In genomic region chr14:102620413-102620812, GRCh38 we compare ENCODE assay signal across 23 cellular contexts. TPM values are rescaled to one million over a fixed set of nuclear protein-coding genes. Genes with fewer than 3 reads are reported as not detected.
A peak's percentile ranks its signal among the peaks of the same experiment; 100 is the strongest.
DNase-seq lines count a peak whose midpoint lies in the region; ATAC-seq, FAIRE-seq and TF ChIP-seq lines count a peak whose summit lies in the region.
"Had no signal": no experiment of that assay in that cellular context is flagged by ENCODE, and none has a peak within 500 bp of the region (broad histone marks: within the 10 kb centered on the region; RNA-seq: fewer than 3 reads in every experiment).

No MANE protein-coding gene starts in this region.

- in situ Hi-C loops in ACHN (cut with HindIII; ENCODE audit: low pct_ligation_motif_present, low pct_unique_long_range_greater_than_20kb, low sequenced_read_pairs) (no loop called here), GM23248 (cut with MboI) (no loop called here)

- H4K20me1 ChIP-seq in GM23248 (ENCODE audit: insufficient read depth), result peaks cover 8% of the 10 kb centered on the region

- peaks cover 99% of the 10 kb centered on the region for H3K79me2 ChIP-seq in GM23248 (ENCODE audit: insufficient read depth)

- H3K4me1 ChIP-seq in GM23248 (ENCODE audit: insufficient read depth), result peaks cover 11% of the 10 kb centered on the region; the same call in 1 of the 2 replicates
- peaks cover 10% of the 10 kb centered on the region for H3K4me1 ChIP-seq in adipocyte (ENCODE audit: control insufficient read depth, insufficient read depth, low read length)

- H3K36me3 ChIP-seq in GM23248 (ENCODE audit: low read depth), result no peaks in the 10 kb centered on the region
- no peaks in the 10 kb centered on the region for H3K36me3 ChIP-seq in adipocyte (ENCODE audit: control insufficient read depth, insufficient read depth, low read length, severe bottlenecking)
- H3K36me3 ChIP-seq: upper lobe of left lung had no signal

- H3K27me3 ChIP-seq in GM23248 (replicated peaks; ENCODE audit: insufficient read depth), result no peaks in the 10 kb centered on the region
- H3K27me3 ChIP-seq in adipocyte (replicated peaks; ENCODE audit: control insufficient read depth, insufficient read depth, low read length), result no peaks in the 10 kb centered on the region
- H3K27me3 ChIP-seq: hepatocyte, upper lobe of left lung had no signal

- H3K9me2 ChIP-seq in GM23248 (ENCODE audit: insufficient read depth), result no peaks in the 10 kb centered on the region

- no peak for FAIRE-seq in GM12891 (lab: Jason Lieb, UNC)
- FAIRE-seq: H54, kidney had no signal

- ATAC-seq in GM21367 (IDR thresholded peaks at IDR 0.05; ENCODE audit: unreplicated experiment) (no peak), GM21360 (IDR thresholded peaks at IDR 0.05; ENCODE audit: unreplicated experiment) (no peak)
- ATAC-seq: activated CD8-positive, alpha-beta T cell treated with anti-CD3 and anti-CD28 coated beads for 36 hours; stimulated activated naive CD8-positive, alpha-beta T cell treated with anti-CD3 and anti-CD28 coated beads, Interleukin-15, Interleukin-2, amounts not matched to agents 100 U/mL and 50 U/mL, for 24 hours had no signal

- no peak overlapping the region for H3K27ac ChIP-seq in GM23248
- H3K27ac ChIP-seq: hepatocyte, upper lobe of left lung had no signal

- no peak overlapping the region for H3K9ac ChIP-seq in GM23248
- H3K9ac ChIP-seq in adipocyte (ENCODE audit: low read length), result no peak overlapping the region

- H3F3A ChIP-seq in GM23248 (ENCODE audit: insufficient read depth), result peaks cover 14% of the 10 kb centered on the region

- no peak overlapping the region for H3K4me2 ChIP-seq in GM23248 (ENCODE audit: unreplicated experiment)
- H3K4me2 ChIP-seq: hepatocyte had no signal

- WGBS in GM23248 (ENCODE audit: low coverage in 1 of 2, low lambda C conversion rate in 2 of 2, missing lambda C conversion rate in 2 of 2), 2 experiments, result 82% methylated on average over 9 of the region's 9 CpGs

- peak; percentile 5 for DNase-seq in ACHN
- DNase-seq in GM23248, result peak; percentile 30
- DNase-seq in adipocyte (ENCODE audit: low read depth), result peak; percentile 30
- peak; percentile 45 for DNase-seq in iris pigment epithelial cell (ENCODE audit: low read depth)
- no peak for DNase-seq in NCI-H2227 (lab: John Stamatoyannopoulos, UW; ENCODE audit: unreplicated experiment)
- no peak for DNase-seq in GM12891 (ENCODE audit: insufficient read length, low spot score)
- DNase-seq: activated CD8-positive, alpha-beta T cell treated with anti-CD3 and anti-CD28 coated beads for 36 hours; activated naive CD8-positive, alpha-beta T cell treated with anti-CD3 and anti-CD28 coated beads for 36 hours; COR-L47; effector CD4-positive, alpha-beta T cell; GDM1; Karpas-422; kidney; NCI-H1436; NCI-H82; stimulated activated CD4-positive, alpha-beta T cell treated with anti-CD3 and anti-CD28 coated beads, Interleukin-15, amount 100 ng/mL, for 24 hours; stimulated activated naive CD8-positive, alpha-beta T cell treated with anti-CD3 and anti-CD28 coated beads, Interleukin-15, Interleukin-2, amounts not matched to agents 100 U/mL and 50 U/mL, for 24 hours; SW 1271; upper lobe of left lung had no signal

- H3K4me3 ChIP-seq in GM23248 (no peak overlapping the region), adipocyte (ENCODE audit: low read length) (no peak overlapping the region)
- H3K4me3 ChIP-seq: hepatocyte, upper lobe of left lung had no signal

- no peak for TF ChIP-seq POLR2A in GM12891 (IDR thresholded peaks at IDR 0.05; ENCODE audit: low read depth, low read length)

- H2AFZ ChIP-seq in GM23248, result no peak overlapping the region
- H2AFZ ChIP-seq: hepatocyte had no signal

- H3K9me3 ChIP-seq in GM23248 (ENCODE audit: low read depth) (no peaks in the 10 kb centered on the region), adipocyte (ENCODE audit: control insufficient read depth, low read length) (no peaks in the 10 kb centered on the region)
- H3K9me3 ChIP-seq: upper lobe of left lung had no signal

TF ChIP-seq in GM12891, 5 proteins besides CTCF, POLR2A, EP300 and RAD21:
- TF ChIP-seq TAF1 (IDR thresholded peaks at IDR 0.05; ENCODE audit: low read depth, low read length) (no peak), POLR2AphosphoS5 (IDR thresholded peaks at IDR 0.05; ENCODE audit: low read depth, low read length) (no peak), SPI1 (IDR thresholded peaks at IDR 0.05; ENCODE audit: low read depth, low read length) (no peak), POU2F2 (IDR thresholded peaks at IDR 0.05; ENCODE audit: low read depth, low read length) (no peak)
TF ChIP-seq in GM12891: peak in this region for 0.

RNA-seq across cellular contexts. Expression of gene RCOR1, which starts 28.0 kb away (rescaled TPM):
- total RNA-seq in GM23248 (2014; rRNA removed; shearing (Covaris generic)), result 13.0 and 15.6 TPM in 2 replicates
- 3.2 and 3.4 TPM in 2 replicates for polyA plus RNA-seq in GM23248 (2016; fragmentation: Nextera tagmentation; extraction: Ambion mirVana)
- polyA plus RNA-seq in GM12891 (2012; ENCODE audit: low read depth, missing spikeins), result 2.8 TPM

Comparison
In these comparisons a context has a peak if more than half of its experiments do, and no peak if none do; other contexts are left out.
1. DNase-seq: peak in ACHN (single experiment), GM23248 (single experiment), adipocyte (single experiment) and iris pigment epithelial cell (single experiment); none in NCI-H2227 (single experiment) and GM12891 (single experiment).